In the genomic region with DNA sequence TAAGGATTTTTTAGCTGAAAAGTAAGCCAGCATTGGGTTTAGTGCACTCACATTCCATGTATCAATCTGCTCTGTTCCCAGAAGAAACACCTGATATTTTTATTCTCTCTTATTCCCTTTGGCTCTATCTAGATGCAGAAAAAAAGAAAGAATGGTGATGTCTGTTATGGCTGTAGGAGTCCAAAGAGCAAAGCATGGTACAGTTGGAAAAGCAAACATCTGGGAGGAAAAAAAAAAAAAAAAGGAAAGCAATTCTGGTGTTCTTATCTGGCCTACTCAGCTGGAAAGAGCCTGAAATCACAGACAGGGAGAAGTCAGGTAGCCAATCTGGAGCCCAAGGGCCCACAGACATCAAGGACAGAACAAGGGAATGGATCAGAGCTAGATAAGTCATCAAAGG, we compare ENCODE assay signal across 22 cellular contexts.
"Had no signal": no experiment of that assay in that cellular context is flagged by ENCODE, and none has a peak within 500 bp of the region (broad histone marks: within the 10 kb centered on the region; RNA-seq: fewer than 3 reads in every experiment).

No MANE protein-coding gene starts in this region.

- H3K36me3 ChIP-seq: neural progenitor cell, right lobe of liver, spleen, tibial nerve had no signal

- DNase-seq: dermis blood vessel endothelial cell; erythroblast; foreskin keratinocyte; head of caudate nucleus; hippocampal formation; mammary epithelial cell; natural killer cell; nucleus accumbens; retina; right lobe of liver; spleen; stimulated activated CD4-positive, alpha-beta T cell treated with anti-CD3 and anti-CD28 coated beads, Interleukin-15, amount 100 ng/mL, for 24 hours; stimulated activated CD4-positive, alpha-beta T cell treated with anti-CD3 and anti-CD28 coated beads, Interleukin-1b, Interleukin-23, amount 100 ng/mL, for 48 hours; stimulated activated CD4-positive, alpha-beta T cell treated with anti-CD3 and anti-CD28 coated beads, Interleukin-4, amount 100 ng/mL, for 24 hours; stimulated activated naive CD8-positive, alpha-beta T cell treated with anti-CD3 and anti-CD28 coated beads, Interleukin-15, amount 100 ng/mL, for 72 hours; testis had no signal

- H3K9me3 Mint-ChIP-seq: natural killer cell had no signal

- H3K4me3 ChIP-seq: neural progenitor cell, psoas muscle, right lobe of liver, spleen, testis, tibial nerve had no signal

- H3K27me3 ChIP-seq: foreskin keratinocyte, neural progenitor cell, right lobe of liver, spleen, testis, tibial nerve had no signal

- H3K9ac ChIP-seq: neural progenitor cell had no signal

- FAIRE-seq: colon, endothelial cell of umbilical vein had no signal

- H3K4me1 Mint-ChIP-seq: natural killer cell; stimulated activated memory B cell treated with anti-CD40 and anti-IgM and Interleukin-4, amounts not matched to agents 10 μg/mL and 1 μg/mL and 100 μg/mL, for 72 hours; stimulated activated naive CD8-positive, alpha-beta T cell treated with anti-CD3 and anti-CD28 coated beads, Interleukin-15, amount 100 ng/mL, for 72 hours had no signal

- H3K9me3 ChIP-seq: psoas muscle, right lobe of liver, testis, tibial nerve had no signal

- H3K27ac Mint-ChIP-seq: natural killer cell; neural progenitor cell; stimulated activated memory B cell treated with anti-CD40 and anti-IgM and Interleukin-4, amounts not matched to agents 10 μg/mL and 1 μg/mL and 100 μg/mL, for 72 hours; stimulated activated naive CD8-positive, alpha-beta T cell treated with anti-CD3 and anti-CD28 coated beads, Interleukin-15, amount 100 ng/mL, for 72 hours had no signal

- H3K4me1 ChIP-seq: foreskin keratinocyte, psoas muscle, right lobe of liver, testis, tibial nerve had no signal

- H3K27me3 Mint-ChIP-seq: stimulated activated memory B cell treated with anti-CD40 and anti-IgM and Interleukin-4, amounts not matched to agents 10 μg/mL and 1 μg/mL and 100 μg/mL, for 72 hours; stimulated activated naive CD8-positive, alpha-beta T cell treated with anti-CD3 and anti-CD28 coated beads, Interleukin-15, amount 100 ng/mL, for 72 hours had no signal

- H3K4me3 Mint-ChIP-seq: natural killer cell; neural progenitor cell; stimulated activated memory B cell treated with anti-CD40 and anti-IgM and Interleukin-4, amounts not matched to agents 10 μg/mL and 1 μg/mL and 100 μg/mL, for 72 hours; stimulated activated naive CD8-positive, alpha-beta T cell treated with anti-CD3 and anti-CD28 coated beads, Interleukin-15, amount 100 ng/mL, for 72 hours had no signal

- ATAC-seq: foreskin keratinocyte; natural killer cell; psoas muscle; stimulated activated memory B cell treated with anti-CD40 and anti-IgM and Interleukin-4, amounts not matched to agents 10 μg/mL and 1 μg/mL and 100 μg/mL, for 72 hours; stimulated activated naive CD8-positive, alpha-beta T cell treated with anti-CD3 and anti-CD28 coated beads, Interleukin-15, amount 100 ng/mL, for 72 hours had no signal

- H2AFZ ChIP-seq: neural progenitor cell had no signal

- H3K27ac ChIP-seq: foreskin keratinocyte, neural progenitor cell, psoas muscle, right lobe of liver, spleen, testis, tibial nerve had no signal
